11 cellular contexts compared by ENCODE assay signal in genomic region chr5:142280066-142281011, GRCh38. TPM values are rescaled to one million over a fixed set of nuclear protein-coding genes. Genes with fewer than 3 reads are reported as not detected.
DNase-seq lines count a peak whose midpoint lies in the region; ATAC-seq, FAIRE-seq and TF ChIP-seq lines count a peak whose summit lies in the region.
"Had no signal": no experiment of that assay in that cellular context is flagged by ENCODE, and none has a peak within 500 bp of the region (broad histone marks: within the 10 kb centered on the region; RNA-seq: fewer than 3 reads in every experiment).

No MANE protein-coding gene starts in this region.

- TF ChIP-seq CTCF in ascending aorta (IDR thresholded peaks at IDR 0.05) (no peak), ovary (IDR thresholded peaks at IDR 0.05) (no peak)

- H3K27me3 ChIP-seq in ascending aorta (no peaks in the 10 kb centered on the region), ovary (no peaks in the 10 kb centered on the region)

- DNase-seq in Daoy (ENCODE audit: low read depth), result peak; percentile 85
- DNase-seq in ascending aorta (ENCODE audit: low spot score in 2 of 2), result peak in 1 of 2 donors; percentile 89
- peak; percentile 79 for DNase-seq in left ventricle myocardium superior
- DNase-seq in ovary, result peak in 3 of 5 donors; percentile 22 to 39 (median 26)
- DNase-seq in urothelium cell line (ENCODE audit: low spot score), result no peak
- DNase-seq in erythroblast (lab: John Stamatoyannopoulos, UW), result no peak
- no peak for DNase-seq in activated gamma-delta T cell treated with Interleukin-2 at 50 U/mL for 16 hours
- DNase-seq in T-helper 2 cell, result no peak
- DNase-seq: CD4-positive, CD25-positive, alpha-beta regulatory T cell; midbrain; NCI-H526 treated with DMSO at 0.1 percent for 48 hours had no signal

- H3K36me3 ChIP-seq in ascending aorta (no peaks in the 10 kb centered on the region), ovary (no peaks in the 10 kb centered on the region)

- intact Hi-C loops in ascending aorta (cut with DNase I), result no loop called here
- intact Hi-C loops in left ventricle myocardium superior (cut with micrococcal nuclease), result no loop called here
- intact Hi-C loops in ovary (cut with DNase I), result loop anchor here in 1 of 4 donors (5.0 kb wide), 1 partner anchor 423 kb away; no protein-coding TSS in a partner anchor

- TF ChIP-seq EP300 in ovary (IDR thresholded peaks at IDR 0.05), result no peak

- H3K4me3 ChIP-seq in ascending aorta (no peak overlapping the region), ovary (no peak overlapping the region)

- no peak for FAIRE-seq in urothelium cell line (lab: Jason Lieb, UNC)

- TF ChIP-seq POLR2A in ovary (IDR thresholded peaks at IDR 0.05) (no peak), erythroblast (IDR thresholded peaks at IDR 0.05; ENCODE audit: low read length) (no peak)

- ATAC-seq in left ventricle myocardium superior, result peak; percentile 88

- peak overlapping the region; percentile 50 to 60 for H3K27ac ChIP-seq in ascending aorta
- H3K27ac ChIP-seq in ovary, result no peak overlapping the region

- H3K4me1 ChIP-seq in ascending aorta (peaks cover 0 to 6% of the 10 kb centered on the region in 2 donors), ovary (ENCODE audit: insufficient read depth) (no peaks in the 10 kb centered on the region)

- WGBS in ovary, 3 donors, result 56 to 65% (median 64%) methylated on average over 17 of the region's 17 CpGs

- H3K9me3 ChIP-seq in ascending aorta, result no peaks in the 10 kb centered on the region
- no peaks in the 10 kb centered on the region for H3K9me3 ChIP-seq in ovary

RNA-seq across cellular contexts. Expression of gene SPRY4, which starts 44.5 kb away (rescaled TPM):
- total RNA-seq in Daoy (2014; rRNA removed; shearing (Covaris generic)), result 3.2 and 3.7 TPM in 2 replicates
- total RNA-seq in ascending aorta, result 111 TPM
- 8.3 TPM for total RNA-seq in left ventricle myocardium superior
- total RNA-seq in ovary, result 10 to 100 TPM in 1 of 7 donors, 1 to 10 TPM in 6; 1.9 to 15.9 (median 5.5) TPM
- 1 to 10 TPM; 2.0 to 8.6 TPM for polyA plus RNA-seq in ovary
- polyA plus RNA-seq: CD4-positive, CD25-positive, alpha-beta regulatory T cell had no signal

Comparison
In these comparisons a context has a peak if more than half of its experiments do, and no peak if none do; other contexts are left out.
1. DNase-seq: peak in Daoy (single experiment), left ventricle myocardium superior (single experiment) and ovary (3 of 5); none in urothelium cell line (single experiment), erythroblast (0 of 2), activated gamma-delta T cell treated with Interleukin-2 at 50 U/mL for 16 hours (single experiment) and T-helper 2 cell (0 of 5).
2. H3K27ac ChIP-seq: peak in ascending aorta (2 of 2); none in ovary (0 of 2).